In genomic region chr13:39876258-39876657, GRCh38 we compare ENCODE assay signal across 10 cellular contexts.
DNase-seq lines count a peak whose midpoint lies in the region; ATAC-seq and TF ChIP-seq lines count a peak whose summit lies in the region.
"Had no signal": no experiment of that assay in that cellular context is flagged by ENCODE, and none has a peak within 500 bp of the region (broad histone marks: within the 10 kb centered on the region; RNA-seq: fewer than 3 reads in every experiment).

No MANE protein-coding gene starts in this region.

- no peaks in the 10 kb centered on the region for H3K9me3 Mint-ChIP-seq in activated naive CD8-positive, alpha-beta T cell treated with anti-CD3 and anti-CD28 coated beads for 36 hours

- intact Hi-C loops in right cardiac atrium (cut with DNase I) = loop anchor here in 1 of 4 donors (10.0 kb wide), 1 partner anchor 91 kb away; no protein-coding TSS in a partner anchor
- intact Hi-C loops in Right ventricle myocardium superior (cut with DNase I) = no loop called here

- H3K4me1 ChIP-seq in right cardiac atrium (ENCODE audit: control insufficient read depth, insufficient read depth, low read length) = peaks cover 10% of the 10 kb centered on the region
- H3K4me1 ChIP-seq: adrenal gland had no signal

- no peaks in the 10 kb centered on the region for H3K9me3 ChIP-seq in right cardiac atrium (ENCODE audit: control insufficient read depth, low read length)
- H3K9me3 ChIP-seq: adrenal gland had no signal

- peaks cover 7% of the 10 kb centered on the region for H3K4me1 Mint-ChIP-seq in activated naive CD8-positive, alpha-beta T cell treated with anti-CD3 and anti-CD28 coated beads for 36 hours

- no peak for DNase-seq in right cardiac atrium
- DNase-seq in Right ventricle myocardium superior = no peak
- peak; percentile 85 for DNase-seq in fibroblast of villous mesenchyme (ENCODE audit: low read depth)
- no peak for DNase-seq in NCI-H510A treated with DMSO at 0.1 percent for 48 hours (lab: John Stamatoyannopoulos, UW)
- DNase-seq in activated naive CD8-positive, alpha-beta T cell treated with anti-CD3 and anti-CD28 coated beads for 36 hours = no peak
- DNase-seq in medulla oblongata (ENCODE audit: extremely low spot score) = no peak
- DNase-seq: adrenal gland, GDM1 had no signal

- no peaks in the 10 kb centered on the region for H3K27me3 ChIP-seq in right cardiac atrium (ENCODE audit: control insufficient read depth, insufficient read depth)
- H3K27me3 ChIP-seq: adrenal gland had no signal

- no peaks in the 10 kb centered on the region for H3K27me3 Mint-ChIP-seq in activated naive CD8-positive, alpha-beta T cell treated with anti-CD3 and anti-CD28 coated beads for 36 hours

- WGBS in right cardiac atrium = 89% methylated on average over 3 of the region's 3 CpGs

- TF ChIP-seq CTCF in fibroblast of villous mesenchyme (IDR thresholded peaks at IDR 0.05; ENCODE audit: insufficient read depth, low read depth, low read length) = no peak

- ATAC-seq in right cardiac atrium (peak in 1 of 2 donors; percentile 34), Right ventricle myocardium superior (ENCODE audit: poor library complexity) (no peak), SK-N-SH treated with all-trans-retinoic acid at 6 μM for 48 hours (peak; percentile 67), GM18511 (IDR thresholded peaks at IDR 0.05; ENCODE audit: unreplicated experiment) (no peak)

- H3K4me3 ChIP-seq in right cardiac atrium (ENCODE audit: low read length) (no peak overlapping the region), fibroblast of villous mesenchyme (ENCODE audit: low read depth, low read length) (no peak overlapping the region)
- H3K4me3 ChIP-seq: adrenal gland had no signal

- H3K36me3 Mint-ChIP-seq in activated naive CD8-positive, alpha-beta T cell treated with anti-CD3 and anti-CD28 coated beads for 36 hours = no peaks in the 10 kb centered on the region

- H3K27ac Mint-ChIP-seq in activated naive CD8-positive, alpha-beta T cell treated with anti-CD3 and anti-CD28 coated beads for 36 hours = no peak overlapping the region

- H3K27ac ChIP-seq in right cardiac atrium (ENCODE audit: low read length) = peak overlapping the region; percentile 38
- H3K27ac ChIP-seq: adrenal gland had no signal

- H3K4me3 Mint-ChIP-seq in activated naive CD8-positive, alpha-beta T cell treated with anti-CD3 and anti-CD28 coated beads for 36 hours = no peak overlapping the region

TF ChIP-seq in SK-N-SH treated with all-trans-retinoic acid at 6 μM for 48 hours, 23 proteins besides CTCF, POLR2A, EP300 and RAD21:
- no peak for TF ChIP-seq ZNF70 (CRISPR knock-in tag; IDR thresholded peaks at IDR 0.05)
- no peak for TF ChIP-seq ZFP30 (CRISPR knock-in tag; IDR thresholded peaks at IDR 0.05)
- no peak for TF ChIP-seq ZFP3 (CRISPR knock-in tag; IDR thresholded peaks at IDR 0.05)
- no peak for TF ChIP-seq CREB5 (CRISPR knock-in tag; IDR thresholded peaks at IDR 0.05; ENCODE audit: low read depth)
- no peak for TF ChIP-seq PATZ1 (CRISPR knock-in tag; IDR thresholded peaks at IDR 0.05; ENCODE audit: borderline replicate concordance)
